8 cellular contexts compared by ENCODE assay signal in genomic region chr17:31900877-31901276, GRCh38. TPM values are rescaled to one million over a fixed set of nuclear protein-coding genes. Genes with fewer than 3 reads are reported as not detected.
DNase-seq lines count a peak whose midpoint lies in the region; ATAC-seq and TF ChIP-seq lines count a peak whose summit lies in the region.

No MANE protein-coding gene starts in this region.

- H3F3A ChIP-seq in GM23248 (ENCODE audit: insufficient read depth) = no peaks in the 10 kb centered on the region; the same call in 1 of the 2 replicates

- H3K4me1 ChIP-seq in GM23248 (ENCODE audit: insufficient read depth) (peaks cover 12% of the 10 kb centered on the region), Peyer's patch (peaks cover 0 to 13% (median 0%) of the 10 kb centered on the region in 4 donors)

- H3K4me2 ChIP-seq in GM23248 (ENCODE audit: unreplicated experiment) = peak overlapping the region; percentile 93

- 2% methylated on average over 5 of the region's 5 CpGs for WGBS in GM23248 (ENCODE audit: low coverage in 1 of 2, low lambda C conversion rate in 2 of 2, missing lambda C conversion rate in 2 of 2), 2 experiments

- H3K79me2 ChIP-seq in GM23248 (ENCODE audit: insufficient read depth) = peaks cover 54% of the 10 kb centered on the region

- no peaks in the 10 kb centered on the region for H4K20me1 ChIP-seq in GM23248 (ENCODE audit: insufficient read depth)

- peak overlapping the region; percentile 89 for H2AFZ ChIP-seq in GM23248

- DNase-seq in GM23248 = peak; percentile 69
- DNase-seq in Peyer's patch = no peak
- peak in 1 of 2 donors; percentile 51 for DNase-seq in foreskin fibroblast
- no peak for DNase-seq in GF-D8 (lab: John Stamatoyannopoulos, UW)
- DNase-seq in effector CD4-positive, alpha-beta T cell = no peak
- DNase-seq in ecto neural progenitor cell (ENCODE audit: low spot score) = no peak

- H3K27me3 ChIP-seq in GM23248 (replicated peaks; ENCODE audit: insufficient read depth) (no peaks in the 10 kb centered on the region), Peyer's patch (no peaks in the 10 kb centered on the region)

- H3K9me3 ChIP-seq in GM23248 (ENCODE audit: low read depth) (no peaks in the 10 kb centered on the region), Peyer's patch (no peaks in the 10 kb centered on the region)

- in situ Hi-C loops in GM23248 (cut with MboI) = no loop called here

- no peak for TF ChIP-seq POLR2A in Peyer's patch (IDR thresholded peaks at IDR 0.05)

- H3K4me3 ChIP-seq in GM23248 (peak overlapping the region; percentile 97), Peyer's patch (peak overlapping the region; percentile 63 to 89 (median 68)), foreskin fibroblast (ENCODE audit: low read depth in 1 of 2, low read length in 2 of 2) (peak overlapping the region; percentile 96 to 97), skin epidermis (peak overlapping the region; percentile 58 to 76 (median 73))

- no peak for TF ChIP-seq CTCF in Peyer's patch (IDR thresholded peaks at IDR 0.05)
- TF ChIP-seq CTCF in foreskin fibroblast (IDR thresholded peaks at IDR 0.05; ENCODE audit: low read depth, low read length) = no peak

- H3K27ac ChIP-seq in GM23248 (peak overlapping the region; percentile 55), Peyer's patch (peak overlapping the region; percentile 65 to 77 (median 72)), skin epidermis (peak overlapping the region in 19 of 21 experiments; percentile 52 to 92 (median 77))

- H3K9ac ChIP-seq in GM23248 = peak overlapping the region; percentile 87

- H3K36me3 ChIP-seq in GM23248 (ENCODE audit: low read depth) (peaks cover 15% of the 10 kb centered on the region; the same call in 1 of the 2 replicates), Peyer's patch (peaks cover 0 to 37% (median 0%) of the 10 kb centered on the region in 3 donors)

- H3K9me2 ChIP-seq in GM23248 (ENCODE audit: insufficient read depth) = no peaks in the 10 kb centered on the region

- ATAC-seq in HG03175 (IDR thresholded peaks at IDR 0.05; ENCODE audit: unreplicated experiment) = no peak

RNA-seq across cellular contexts. Expression of gene UTP6, which starts 0.6 kb away (rescaled TPM):
- total RNA-seq in GM23248 (2014; rRNA removed; shearing (Covaris generic)) = 50.3 and 55.3 TPM in 2 replicates
- 76.5 and 79.6 TPM in 2 replicates for polyA plus RNA-seq in GM23248 (2016; fragmentation: Nextera tagmentation; extraction: Ambion mirVana)
- 10 to 100 TPM; 22.2 to 55.3 (median 26.8) TPM for total RNA-seq in Peyer's patch

RNA-seq across cellular contexts. Expression of gene SUZ12, which starts 35.9 kb away (rescaled TPM):
- 12.4 and 12.9 TPM in 2 replicates for total RNA-seq in GM23248 (2014; rRNA removed; shearing (Covaris generic))
- 6.8 and 7.1 TPM in 2 replicates for polyA plus RNA-seq in GM23248 (2016; fragmentation: Nextera tagmentation; extraction: Ambion mirVana)
- total RNA-seq in Peyer's patch = 10 to 100 TPM; 18.7 to 46.2 (median 20.4) TPM

RNA-seq across cellular contexts. Expression of gene COPRS, which starts 41.8 kb away (rescaled TPM):
- 105 and 110 TPM in 2 replicates for total RNA-seq in GM23248 (2014; rRNA removed; shearing (Covaris generic))
- 113 and 114 TPM in 2 replicates for polyA plus RNA-seq in GM23248 (2016; fragmentation: Nextera tagmentation; extraction: Ambion mirVana)
- 10 to 100 TPM; 16.1 to 96.6 (median 31.7) TPM for total RNA-seq in Peyer's patch
